In the genomic region with DNA sequence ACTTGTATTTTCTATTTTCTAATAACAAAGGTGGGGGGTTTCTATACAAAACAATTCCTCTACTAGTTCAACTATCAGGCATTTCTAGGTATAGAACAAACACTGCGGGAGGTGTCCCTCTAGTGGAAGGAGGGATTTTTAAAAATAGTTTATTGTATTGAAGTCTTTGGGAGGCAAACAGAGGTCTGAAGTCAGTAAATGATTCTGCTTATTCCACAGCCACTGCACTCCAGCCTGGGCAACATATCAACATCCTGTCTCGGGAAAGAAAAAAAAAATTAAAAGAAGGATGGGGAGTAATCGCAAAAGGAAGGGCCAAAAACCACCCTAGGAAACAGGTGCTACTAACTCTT, we compare ENCODE assay signal across 8 cellular contexts. TPM values are rescaled to one million over a fixed set of nuclear protein-coding genes. Genes with fewer than 3 reads are reported as not detected.
A peak's percentile ranks its signal among the peaks of the same experiment; 100 is the strongest.
DNase-seq lines count a peak whose midpoint lies in the region; ATAC-seq, FAIRE-seq and TF ChIP-seq lines count a peak whose summit lies in the region.

No MANE protein-coding gene starts in this region.

- peaks cover 12 to 20% (median 17%) of the 10 kb centered on the region in 10 experiments for H3K4me1 ChIP-seq in BLaER1 treated with 17β-estradiol and CSF1 and Interleukin-3, amounts not matched to agents 10 nM and 100 nM
- H3K4me1 ChIP-seq in PC-3 (ENCODE audit: insufficient read depth, low read length) (peaks cover 10% of the 10 kb centered on the region; the same call in 1 of the 2 replicates), HepG2 (ENCODE audit: insufficient read depth, low read length) (peaks cover 43% of the 10 kb centered on the region), thyroid gland (peaks cover 5% of the 10 kb centered on the region in 2 donors)

- H3K9ac ChIP-seq in BLaER1 treated with 17β-estradiol and CSF1 and Interleukin-3, amounts not matched to agents 10 nM and 100 nM, result peak overlapping the region; percentile 32 to 94 (median 91); a peak in 21 of 22 replicates
- H3K9ac ChIP-seq in PC-3 (ENCODE audit: low read length), result peak overlapping the region; percentile 42; the same call in 1 of the 2 replicates
- H3K9ac ChIP-seq in HepG2 (ENCODE audit: insufficient read depth, low read depth, low read length), result peak overlapping the region; percentile 95

- no peak for TF ChIP-seq POLR2A in HepG2 (IDR thresholded peaks at IDR 0.05; ENCODE audit: insufficient read depth in 1 of 2, low read depth in 2 of 2, low read length in 2 of 2)
- TF ChIP-seq POLR2A in thyroid gland (IDR thresholded peaks at IDR 0.05), result no peak

- H3K9me3 ChIP-seq in BLaER1 treated with 17β-estradiol and CSF1 and Interleukin-3, amounts not matched to agents 10 nM and 100 nM (replicated peaks in 1 of 11), result no peaks in the 10 kb centered on the region; a peak in 1 of 22 replicates
- H3K9me3 ChIP-seq in PC-3 (ENCODE audit: low read length), result no peaks in the 10 kb centered on the region
- H3K9me3 ChIP-seq in HepG2 (ENCODE audit: low read length), result no peaks in the 10 kb centered on the region
- H3K9me3 ChIP-seq in thyroid gland, result no peaks in the 10 kb centered on the region

- H3K27me3 ChIP-seq in BLaER1 treated with 17β-estradiol and CSF1 and Interleukin-3, amounts not matched to agents 10 nM and 100 nM, result no peaks in the 10 kb centered on the region
- H3K27me3 ChIP-seq in PC-3 (ENCODE audit: low read length) (no peaks in the 10 kb centered on the region), HepG2 (ENCODE audit: control insufficient read depth in 1 of 2, insufficient read depth in 2 of 2, low read length in 2 of 2) (no peaks in the 10 kb centered on the region; a peak in 1 of 5 replicates), thyroid gland (no peaks in the 10 kb centered on the region)

- TF ChIP-seq EP300 in HepG2 (IDR thresholded peaks at IDR 0.05; ENCODE audit: low read depth in 2 of 2, low read length in 2 of 2) (no peak), HepG2 (CRISPR knock-in tag; IDR thresholded peaks at IDR 0.05; ENCODE audit: borderline replicate concordance) (no peak)

- in situ Hi-C loops in HepG2 (cut with HindIII; ENCODE audit: extremely low pct_ligation_motif_present, low pct_unique_long_range_greater_than_20kb), result no loop called here

- no peaks in the 10 kb centered on the region for H3K9me2 ChIP-seq in PC-3 (replicated peaks; ENCODE audit: low read length)

- peak overlapping the region; percentile 28 to 94 (median 81); a peak in 18 of 20 replicates for H3K4me3 ChIP-seq in BLaER1 treated with 17β-estradiol and CSF1 and Interleukin-3, amounts not matched to agents 10 nM and 100 nM
- H3K4me3 ChIP-seq in PC-3 (ENCODE audit: low read length) (peak overlapping the region; percentile 65), choroid plexus epithelial cell (ENCODE audit: low read depth, low read length) (peak overlapping the region; percentile 27), HepG2 (replicated peaks in 1 of 3; ENCODE audit: insufficient read depth in 1 of 3, low read depth in 2 of 3, low read length in 3 of 3) (peak overlapping the region; percentile 89 to 98 (median 98)), thyroid gland (replicated peaks in 1 of 3) (no peak overlapping the region)

- POLR2A ChIA-PET in PC-3 (lab: Charles Lee; ENCODE audit: unreplicated experiment) (no interaction called here), HepG2 (lab: Yijun Ruan, JAX) (interaction anchor here (0.6 to 1.5 kb wide), 22 partner anchors 12 to 715 kb away, joined by 3 to 16 read pairs (median 3); partner anchors contain the start of gene PARN)

- no peaks in the 10 kb centered on the region for H4K20me1 ChIP-seq in BLaER1 treated with 17β-estradiol and CSF1 and Interleukin-3, amounts not matched to agents 10 nM and 100 nM
- no peaks in the 10 kb centered on the region for H4K20me1 ChIP-seq in PC-3 (ENCODE audit: low read length)
- H4K20me1 ChIP-seq in HepG2 (ENCODE audit: insufficient read depth, low read length), result 0 out of 2 replicates have a peak, but pooled peaks cover 4% of the 10 kb centered on the region

- H3K27ac ChIP-seq in BLaER1 treated with 17β-estradiol and CSF1 and Interleukin-3, amounts not matched to agents 10 nM and 100 nM, result peak overlapping the region in 10 of 11 experiments; percentile 24 to 88 (median 58); a peak in 18 of 22 replicates
- H3K27ac ChIP-seq in PC-3 (ENCODE audit: low read length) (no peak overlapping the region), HepG2 (ENCODE audit: extremely low read length, insufficient read depth, low read length) (peak overlapping the region; percentile 1), thyroid gland (peak overlapping the region in 2 of 3 donors; percentile 13 to 49)

- peak; percentile 18 for ATAC-seq in PC-3
- peak; percentile 57 for ATAC-seq in HepG2
- ATAC-seq in HG03108 (IDR thresholded peaks at IDR 0.05; ENCODE audit: unreplicated experiment), result no peak

- BruUV-seq in PC-3 (replicated peaks; lab: Mats Ljungman, UMichigan) (no TSS peak), HepG2 (replicated peaks; lab: Mats Ljungman, UMichigan) (no TSS peak)

- CTCF ChIA-PET in PC-3 (lab: Charles Lee) (interaction anchor here (0.6 to 1.2 kb wide), 5 partner anchors 15 to 293 kb away, joined by 3 to 7 read pairs (median 3); no protein-coding TSS in a partner anchor), HepG2 (lab: Yijun Ruan, JAX; ENCODE audit: low intra/inter-chr PET ratio, low total read pairs) (interaction anchor here (0.7 to 3.1 kb wide), 5 partner anchors 9 to 370 kb away, joined by 3 to 34 read pairs (median 4); no protein-coding TSS in a partner anchor)

- H3K79me2 ChIP-seq in PC-3 (ENCODE audit: low read length) (peaks cover 10% of the 10 kb centered on the region), HepG2 (ENCODE audit: insufficient read depth, low read length) (no peaks in the 10 kb centered on the region)

- DNase-seq in HT-29 (ENCODE audit: low spot score) (peak; percentile 57), PC-3 (peak; percentile 50), choroid plexus epithelial cell (ENCODE audit: low read depth) (peak; percentile 64), HepG2 (ENCODE audit: low spot score) (peak; percentile 70), thyroid gland (peak in 1 of 2 donors; percentile 38), GM19239 (ENCODE audit: insufficient read length, low spot score) (no peak)

- H3F3A ChIP-seq in PC-3 (ENCODE audit: low read length, unreplicated experiment), result no peaks in the 10 kb centered on the region

- peak overlapping the region; percentile 89 for H2AFZ ChIP-seq in PC-3 (ENCODE audit: low read length)
- peak overlapping the region; percentile 90 for H2AFZ ChIP-seq in HepG2 (ENCODE audit: low read length)

- TF ChIP-seq CTCF in PC-3 (conservative IDR thresholded peaks at IDR 0.05; ENCODE audit: low read depth, low read length) (no peak), choroid plexus epithelial cell (conservative IDR thresholded peaks at IDR 0.05; ENCODE audit: low read depth, low read length) (no peak), HepG2 (CRISPR knock-in tag; IDR thresholded peaks at IDR 0.05) (no peak), thyroid gland (IDR thresholded peaks at IDR 0.05) (no peak)

- H3K4me2 ChIP-seq in BLaER1 treated with 17β-estradiol and CSF1 and Interleukin-3, amounts not matched to agents 10 nM and 100 nM, result peak overlapping the region; percentile 60 to 80 (median 74)
- H3K4me2 ChIP-seq in PC-3 (ENCODE audit: low read length) (peak overlapping the region; percentile 86), HepG2 (ENCODE audit: low read depth, low read length) (peak overlapping the region; percentile 87)

- peaks cover 0 to 15% (median 5%) of the 10 kb centered on the region in 11 experiments; a peak in 10 of 22 replicates for H3K36me3 ChIP-seq in BLaER1 treated with 17β-estradiol and CSF1 and Interleukin-3, amounts not matched to agents 10 nM and 100 nM
- H3K36me3 ChIP-seq in PC-3 (ENCODE audit: low read depth, low read length) (no peaks in the 10 kb centered on the region), HepG2 (replicated peaks in 1 of 2; ENCODE audit: control insufficient read depth in 1 of 2, insufficient read depth in 2 of 2, low read length in 2 of 2) (peaks cover 2 to 13% of the 10 kb centered on the region in 2 experiments; a peak in 4 of 5 replicates), thyroid gland (no peaks in the 10 kb centered on the region)

- TF ChIP-seq RAD21 in HepG2 (CRISPR knock-in tag; IDR thresholded peaks at IDR 0.05), result peak; percentile 48

- FAIRE-seq in HepG2 (lab: Jason Lieb, UNC) (no peak), GM19239 (lab: Jason Lieb, UNC) (no peak)

- 0% methylated on average over 3 of the region's 3 CpGs for WGBS in HepG2 (ENCODE audit: low lambda C conversion rate)
- WGBS in thyroid gland, 2 donors, result 1 to 6% methylated on average over 3 of the region's 3 CpGs

- intact Hi-C loops in PC-3 (cut with micrococcal nuclease) (loop anchor here (2.0 kb wide), 1 partner anchor 53 kb away; no protein-coding TSS in a partner anchor), HepG2 (cut with micrococcal nuclease; ENCODE audit: unreplicated experiment) (no loop called here), thyroid gland (cut with DNase I) (no loop called here)

TF ChIP-seq in HepG2, 621 proteins besides CTCF, POLR2A, EP300 and RAD21 (continues in another document):
- no peak for TF ChIP-seq IKZF1 (IDR thresholded peaks at IDR 0.05)

RNA-seq across cellular contexts. Expression of gene ERCC4, which starts 0.6 kb away (rescaled TPM):
- 2.8 and 8.0 TPM in 2 replicates for total RNA-seq in HT-29 (2014; rRNA removed; shearing (Covaris generic))
- total RNA-seq in PC-3 (2014; rRNA removed) (3.2 and 4.9 TPM in 2 replicates), HepG2 (2016; rRNA removed; fragmentation: Illumina TruSeq; extraction: Trizol) (15.2 and 27.9 TPM in 2 replicates), thyroid gland (10 to 100 TPM in 3 of 4 donors, 1 to 10 TPM in 1; 7.5 to 13.2 (median 11.9) TPM)
- 15.7 and 17.8 TPM in 2 replicates for total RNA-seq in HepG2 (2016; cell fraction: cytosol; rRNA removed; fragmentation: Illumina TruSeq; extraction: Trizol; ENCODE audit: low read depth)
- 15.2 and 33.1 TPM in 2 replicates for total RNA-seq in HepG2 (2016; cell fraction: insoluble cytoplasmic fraction; rRNA removed; fragmentation: Illumina TruSeq; extraction: Trizol)
- 5.6 and 5.8 TPM in 2 replicates for total RNA-seq in HepG2 (2016; cell fraction: membrane; rRNA removed; fragmentation: Illumina TruSeq; extraction: Trizol)
- total RNA-seq in HepG2 (2016; cell fraction: nucleus; rRNA removed; fragmentation: Illumina TruSeq; extraction: Trizol), result 13.3 and 14.1 TPM in 2 replicates
- 5.4 and 5.7 TPM in 2 replicates for polyA plus RNA-seq in HepG2 (2011; rRNA removed)
- 1.7 and 2.7 TPM in 2 replicates for polyA plus RNA-seq in HepG2 (2011; cell fraction: cytosol; rRNA removed)
- 3.0 and 4.3 TPM in 2 replicates for polyA plus RNA-seq in HepG2 (2011; cell fraction: nucleus; rRNA removed)
- polyA plus RNA-seq in HepG2 (2012), result 6.4 and 8.2 TPM in 2 replicates
- 0.23 and 0.35 TPM in 2 replicates for polyA plus RNA-seq in HepG2 (2016; cell fraction: cytosol; fragmentation: Illumina TruSeq; extraction: Trizol; ENCODE audit: low read depth)
- polyA plus RNA-seq in HepG2 (2016; cell fraction: insoluble cytoplasmic fraction; fragmentation: Illumina TruSeq; extraction: Trizol; ENCODE audit: low read depth), result 8.7 and 9.8 TPM in 2 replicates
- 0.58 and 0.98 TPM in 2 replicates for polyA plus RNA-seq in HepG2 (2016; cell fraction: membrane; fragmentation: Illumina TruSeq; extraction: Trizol; ENCODE audit: low read depth)
- 8.7 and 13.2 TPM in 2 replicates for polyA plus RNA-seq in HepG2 (2016; cell fraction: nucleus; fragmentation: Illumina TruSeq; extraction: Trizol; ENCODE audit: insufficient read depth, low read depth)
- polyA minus RNA-seq in HepG2 (2011; rRNA and poly(A)+ RNA removed; ENCODE audit: low replicate concordance), result 26.2 and 26.7 TPM in 2 replicates
- polyA minus RNA-seq in HepG2 (2011; cell fraction: cytosol; rRNA and poly(A)+ RNA removed), result 19.2 and 21.1 TPM in 2 replicates
- polyA minus RNA-seq in HepG2 (2011; cell fraction: nucleus; rRNA and poly(A)+ RNA removed), result 15.1 and 21.3 TPM in 2 replicates

Comparison
In these comparisons a context has a peak if more than half of its experiments do, and no peak if none do; other contexts are left out.
1. H3K4me3 ChIP-seq: peak in BLaER1 treated with 17β-estradiol and CSF1 and Interleukin-3, amounts not matched to agents 10 nM and 100 nM (10 of 10), PC-3 (single experiment), choroid plexus epithelial cell (single experiment) and HepG2 (3 of 3); none in thyroid gland (0 of 3).
2. H3K9ac ChIP-seq: peak in every context shown above with its lines; median percentile 95 in HepG2; 91 in BLaER1 treated with 17β-estradiol and CSF1 and Interleukin-3, amounts not matched to agents 10 nM and 100 nM; 42 in PC-3.
3. Peak in every context shown above with its lines, with median percentiles within 50 percentile points of each other: H3K4me2 ChIP-seq.